In the genomic region with DNA sequence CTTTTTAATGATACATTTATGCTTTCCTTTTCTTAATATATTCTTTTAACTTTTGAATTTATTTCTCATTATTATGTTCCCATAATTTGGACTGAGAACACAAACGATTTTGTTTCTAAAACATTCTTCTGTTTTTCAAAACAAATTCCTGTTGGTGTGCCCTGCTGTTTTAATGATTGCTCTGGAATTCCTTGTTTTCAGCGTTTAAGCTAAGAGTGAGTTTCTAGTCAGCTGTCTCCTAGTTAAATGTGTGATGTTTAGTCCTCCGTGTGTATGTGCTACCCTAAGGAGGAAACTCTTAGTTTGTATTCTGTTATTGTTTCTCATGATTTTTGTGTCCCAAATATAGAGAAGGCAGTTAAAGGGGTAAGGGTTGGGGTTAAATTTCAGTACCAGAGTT, we compare ENCODE assay signal across 16 cellular contexts.
DNase-seq lines count a peak whose midpoint lies in the region; ATAC-seq and TF ChIP-seq lines count a peak whose summit lies in the region.
"Had no signal": no experiment of that assay in that cellular context is flagged by ENCODE, and none has a peak within 500 bp of the region (broad histone marks: within the 10 kb centered on the region; RNA-seq: fewer than 3 reads in every experiment).

No MANE protein-coding gene starts in this region.

- H3K14ac ChIP-seq in H9 (ENCODE audit: insufficient read depth, low read length): no peak overlapping the region

- POLR2A ChIA-PET in WTC11 (lab: Charles Lee): no interaction called here

- no peak overlapping the region for H4K91ac ChIP-seq in H9 (ENCODE audit: insufficient read length, low read depth, low read length)

- H3K36me3 Mint-ChIP-seq in H9 (ENCODE audit: insufficient read depth in 1 of 3, low read depth in 3 of 3): peaks cover 0 to 4% (median 0%) of the 10 kb centered on the region in 3 experiments; a peak in 2 of 7 replicates
- H3K36me3 Mint-ChIP-seq in WTC11: no peaks in the 10 kb centered on the region

- no peak overlapping the region for H2BK120ac ChIP-seq in H9 (ENCODE audit: low read depth, low read length, poor library complexity, severe bottlenecking)

- H3K4me1 ChIP-seq in H9 (ENCODE audit: insufficient read depth, low read length): peaks cover 5% of the 10 kb centered on the region; the same call in 1 of the 2 replicates
- H3K4me1 ChIP-seq in iPS-20b (ENCODE audit: insufficient read depth, low read length): peaks cover 30% of the 10 kb centered on the region; the same call in 1 of the 2 replicates

- H2BK12ac ChIP-seq in H9 (ENCODE audit: insufficient read length, low read depth, low read length): no peak overlapping the region

- H4K20me1 ChIP-seq in H9 (ENCODE audit: control insufficient read depth, insufficient read depth, insufficient read length): no peaks in the 10 kb centered on the region

- TF ChIP-seq POLR2A in erythroblast (IDR thresholded peaks at IDR 0.05; ENCODE audit: low read length): no peak

- H3K9me3 ChIP-seq in H9 (ENCODE audit: control insufficient read depth, low read depth, low read length): no peaks in the 10 kb centered on the region
- no peaks in the 10 kb centered on the region for H3K9me3 ChIP-seq in iPS-20b (ENCODE audit: insufficient read depth, low read depth, low read length)

- no peak overlapping the region for H2BK15ac ChIP-seq in H9 (ENCODE audit: low read depth, low read length)

- no peak overlapping the region for H3K27ac ChIP-seq in H9 (ENCODE audit: insufficient read length, low read depth, low read length)
- no peak overlapping the region for H3K27ac ChIP-seq in iPS-20b (ENCODE audit: low read length)

- TF ChIP-seq CTCF in H9 (conservative IDR thresholded peaks at IDR 0.05) (no peak), WTC11 (IDR thresholded peaks at IDR 0.05) (no peak)

- H3K23me2 ChIP-seq in H9 (ENCODE audit: insufficient read length, low read depth, low read length, poor library complexity, severe bottlenecking): no peaks in the 10 kb centered on the region

- CTCF ChIA-PET in WTC11 (lab: Charles Lee): no interaction called here

- no peak overlapping the region for H3K4me2 ChIP-seq in H9 (ENCODE audit: insufficient read depth, insufficient read length, low read length)

- no peak overlapping the region for H3T11ph ChIP-seq in H9 (ENCODE audit: low read length)

- no peak overlapping the region for H3K56ac ChIP-seq in H9 (ENCODE audit: insufficient read length, low read depth, low read length)

- no peak overlapping the region for H2AK5ac ChIP-seq in H9 (ENCODE audit: insufficient read length, low read length)

- H3K27ac Mint-ChIP-seq in H9: peak overlapping the region; percentile 93 to 98 (median 96)
- peak overlapping the region; percentile 95; the same call in 1 of the 2 replicates for H3K27ac Mint-ChIP-seq in WTC11
- H3K27ac Mint-ChIP-seq: B cell; CD4-positive, alpha-beta T cell had no signal

- H3K27me3 ChIP-seq in H9 (ENCODE audit: insufficient read depth, low read length) (no peaks in the 10 kb centered on the region), iPS-20b (ENCODE audit: insufficient read depth, low read length) (no peaks in the 10 kb centered on the region)

- H2BK20ac ChIP-seq in H9 (ENCODE audit: low read depth, low read length, poor library complexity, severe bottlenecking): no peak overlapping the region

- DNase-seq in H9: no peak
- DNase-seq in WTC11 (ENCODE audit: low spot score): no peak
- DNase-seq in retina: peak; percentile 17
- DNase-seq in erythroblast (lab: John Stamatoyannopoulos, UW): no peak
- DNase-seq in activated naive CD4-positive, alpha-beta T cell (lab: John Stamatoyannopoulos, UW): no peak
- DNase-seq: C1 segment of cervical spinal cord; Calu3; CD4-positive, alpha-beta T cell; DMS 273 treated with DMSO at 0.1 percent for 48 hours; H7; IMR-90; KBM-7 had no signal

- H2BK5ac ChIP-seq in H9 (ENCODE audit: insufficient read length, low read length): no peak overlapping the region

- WGBS in H9 (ENCODE audit: extremely low coverage, insufficient read length, low lambda C conversion rate): no CpG with 5 or more reads among the region's 3 CpGs

- H3K27me3 Mint-ChIP-seq in H9 (ENCODE audit: low read depth): no peaks in the 10 kb centered on the region
- H3K27me3 Mint-ChIP-seq in WTC11 (ENCODE audit: low read depth): no peaks in the 10 kb centered on the region
- H3K27me3 Mint-ChIP-seq: B cell; CD4-positive, alpha-beta T cell had no signal

- H3K18ac ChIP-seq in H9 (ENCODE audit: insufficient read length, low read depth, low read length): no peak overlapping the region

- H3K23ac ChIP-seq in H9 (ENCODE audit: insufficient read length, low read depth, low read length): no peak overlapping the region

- no peaks in the 10 kb centered on the region; a peak in 1 of 5 replicates for H3K9me3 Mint-ChIP-seq in H9
- H3K9me3 Mint-ChIP-seq in WTC11: peaks cover 3% of the 10 kb centered on the region; the same call in 1 of the 2 replicates

- H4K8ac ChIP-seq in H9 (replicated peaks; ENCODE audit: insufficient read length, low read depth, low read length): no peak overlapping the region

- H3K9ac ChIP-seq in H9 (ENCODE audit: extremely low read depth, insufficient read length, low read length): no peak overlapping the region
- H3K9ac ChIP-seq in iPS-20b (ENCODE audit: low read depth, low read length): no peak overlapping the region

- no peak overlapping the region; a peak in 1 of 5 replicates for H3K4me3 Mint-ChIP-seq in H9
- peak overlapping the region; percentile 20; the same call in 1 of the 2 replicates for H3K4me3 Mint-ChIP-seq in WTC11
- H3K4me3 Mint-ChIP-seq: B cell; CD4-positive, alpha-beta T cell had no signal

- H3K36me3 ChIP-seq in iPS-20b (ENCODE audit: insufficient read depth, low read depth, low read length): no peaks in the 10 kb centered on the region

- no peaks in the 10 kb centered on the region for H3K79me1 ChIP-seq in H9 (ENCODE audit: insufficient read depth, low read depth, low read length, poor library complexity, severe bottlenecking)

- 0 out of 2 replicates have a peak overlapping the region, but pooled peaks have one; percentile 12 for H3K4me3 ChIP-seq in iPS-20b (ENCODE audit: low read length)

- H3K4ac ChIP-seq in H9 (ENCODE audit: low read depth, low read length): no peak overlapping the region

- H3K79me2 ChIP-seq in H9 (ENCODE audit: insufficient read depth, low read length): no peaks in the 10 kb centered on the region

- no peak overlapping the region for H4K5ac ChIP-seq in H9 (ENCODE audit: insufficient read length, low read depth, low read length)

- peaks cover 44 to 46% of the 10 kb centered on the region in 2 experiments for H3K4me1 Mint-ChIP-seq in H9
- peaks cover 65% of the 10 kb centered on the region for H3K4me1 Mint-ChIP-seq in WTC11
- H3K4me1 Mint-ChIP-seq: B cell had no signal

- peak; percentile 45; the same call in 1 of the 2 replicates for ATAC-seq in WTC11
- ATAC-seq in GM19467 (IDR thresholded peaks at IDR 0.05; ENCODE audit: unreplicated experiment): no peak
- no peak for ATAC-seq in GM18870 (IDR thresholded peaks at IDR 0.05; ENCODE audit: unreplicated experiment)

- no peak overlapping the region for H2AFZ ChIP-seq in H9 (ENCODE audit: low read length)

TF ChIP-seq in WTC11, 78 proteins besides CTCF, POLR2A, EP300 and RAD21:
- no peak for TF ChIP-seq CBFB (CRISPR knock-in tag; IDR thresholded peaks at IDR 0.05; ENCODE audit: low read depth)
- TF ChIP-seq, protein P1, sequence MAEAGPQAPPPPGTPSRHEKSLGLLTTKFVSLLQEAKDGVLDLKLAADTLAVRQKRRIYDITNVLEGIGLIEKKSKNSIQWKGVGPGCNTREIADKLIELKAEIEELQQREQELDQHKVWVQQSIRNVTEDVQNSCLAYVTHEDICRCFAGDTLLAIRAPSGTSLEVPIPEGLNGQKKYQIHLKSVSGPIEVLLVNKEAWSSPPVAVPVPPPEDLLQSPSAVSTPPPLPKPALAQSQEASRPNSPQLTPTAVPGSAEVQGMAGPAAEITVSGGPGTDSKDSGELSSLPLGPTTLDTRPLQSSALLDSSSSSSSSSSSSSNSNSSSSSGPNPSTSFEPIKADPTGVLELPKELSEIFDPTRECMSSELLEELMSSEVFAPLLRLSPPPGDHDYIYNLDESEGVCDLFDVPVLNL (CRISPR knock-in tag; IDR thresholded peaks at IDR 0.05; ENCODE audit: borderline replicate concordance, low read depth): no peak
- no peak for TF ChIP-seq NFYB (CRISPR knock-in tag; conservative IDR thresholded peaks at IDR 0.05; ENCODE audit: low read depth)
- TF ChIP-seq SP1 (CRISPR knock-in tag; conservative IDR thresholded peaks at IDR 0.05): no peak
- TF ChIP-seq, protein P2, sequence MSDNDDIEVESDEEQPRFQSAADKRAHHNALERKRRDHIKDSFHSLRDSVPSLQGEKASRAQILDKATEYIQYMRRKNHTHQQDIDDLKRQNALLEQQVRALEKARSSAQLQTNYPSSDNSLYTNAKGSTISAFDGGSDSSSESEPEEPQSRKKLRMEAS (CRISPR knock-in tag; IDR thresholded peaks at IDR 0.05): no peak
- no peak for TF ChIP-seq EMX1 (CRISPR knock-in tag; IDR thresholded peaks at IDR 0.05)
- no peak for TF ChIP-seq PRRX2 (CRISPR knock-in tag; IDR thresholded peaks at IDR 0.05)
- no peak for TF ChIP-seq ZNF317 (CRISPR knock-in tag; IDR thresholded peaks at IDR 0.05; ENCODE audit: borderline replicate concordance, low read depth)
- no peak for TF ChIP-seq ZNF396 (CRISPR knock-in tag; IDR thresholded peaks at IDR 0.05; ENCODE audit: borderline replicate concordance)
